24 cellular contexts compared by ENCODE assay signal in genomic region chrX:23066588-23067281, GRCh38.
DNase-seq lines count a peak whose midpoint lies in the region; ATAC-seq and TF ChIP-seq lines count a peak whose summit lies in the region.
"Had no signal": no experiment of that assay in that cellular context is flagged by ENCODE, and none has a peak within 500 bp of the region (broad histone marks: within the 10 kb centered on the region; RNA-seq: fewer than 3 reads in every experiment).

No MANE protein-coding gene starts in this region.

- peak; percentile 62 for ATAC-seq in GM19438 (IDR thresholded peaks at IDR 0.05; ENCODE audit: low read depth, unreplicated experiment)
- ATAC-seq in HG02852 (IDR thresholded peaks at IDR 0.05; ENCODE audit: unreplicated experiment): peak; percentile 71
- peak; percentile 79 for ATAC-seq in HG03378 (IDR thresholded peaks at IDR 0.05; ENCODE audit: unreplicated experiment)
- no peak for ATAC-seq in GM19324 (IDR thresholded peaks at IDR 0.05; ENCODE audit: low FRiP score, unreplicated experiment)
- no peak for ATAC-seq in GM21381 (IDR thresholded peaks at IDR 0.05; ENCODE audit: unreplicated experiment)
- ATAC-seq: left cardiac atrium, Panc1, right cardiac atrium, SK-N-SH treated with all-trans-retinoic acid at 6 μM for 48 hours had no signal

- peak; percentile 30 for DNase-seq in GM13976 (ENCODE audit: low spot score)
- DNase-seq in activated CD4-positive, alpha-beta T cell treated with anti-CD3 and anti-CD28 coated beads, Interleukin-2, amount 50 U/mL, for 48 hours: no peak
- no peak for DNase-seq in central memory CD4-positive, alpha-beta T cell
- DNase-seq: 8988T; activated CD4-positive, alpha-beta T cell treated with anti-CD3 and anti-CD28 coated beads, Interleukin-2, amount 50 U/mL, for 4 hours; activated gamma-delta T cell treated with Interleukin-2 at 50 U/mL for 16 hours; activated T-cell treated with anti-CD3 and anti-CD28 coated beads for 4 hours; DMS79 treated with DMSO at 0.1 percent for 48 hours; endodermal cell; GOT3; Kasumi-1; left cardiac atrium; naive B cell; NCI-H1048; NCI-H2029; right cardiac atrium; stimulated activated CD4-positive, alpha-beta T cell treated with anti-CD3 and anti-CD28 coated beads, Interleukin-15, amount 100 ng/mL, for 24 hours had no signal

- in situ Hi-C loops in GM13976 (cut with MboI; ENCODE audit: low sequenced_read_pairs, unreplicated experiment): no loop called here

- TF ChIP-seq CTCF in GM13976 (IDR thresholded peaks at IDR 0.05; ENCODE audit: borderline replicate concordance, control extremely low read depth, extremely low read depth, insufficient read depth, missing control alignments): no peak

Comparison
In these comparisons a context has a peak if more than half of its experiments do, and no peak if none do; other contexts are left out.
1. ATAC-seq: peak in GM19438 (single experiment), HG02852 (single experiment) and HG03378 (single experiment); none in GM19324 (single experiment) and GM21381 (single experiment).